Comparison of ENCODE assay signal across 16 cellular contexts in the genomic region with DNA sequence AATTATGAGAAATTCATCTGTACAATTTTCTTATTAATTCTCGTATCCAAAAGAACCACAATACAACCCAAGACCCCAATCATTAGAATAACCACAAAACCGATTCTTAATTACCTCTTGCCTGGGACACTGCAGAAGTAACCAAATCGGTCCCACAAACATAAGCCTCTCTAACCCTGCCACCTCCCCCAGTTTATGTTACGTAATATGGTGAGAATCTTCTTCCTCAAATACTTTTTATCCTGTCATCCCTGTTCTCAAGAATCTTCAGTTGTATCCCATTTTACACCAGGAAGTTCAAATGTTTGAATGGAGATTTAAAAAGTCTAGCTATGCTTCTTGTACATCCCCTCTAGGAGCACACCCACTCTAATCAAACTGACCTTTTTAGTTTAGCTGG.
"Had no signal": no experiment of that assay in that cellular context is flagged by ENCODE, and none has a peak within 500 bp of the region (broad histone marks: within the 10 kb centered on the region; RNA-seq: fewer than 3 reads in every experiment).

No MANE protein-coding gene starts in this region.

- H3K27me3 ChIP-seq: brain microvascular endothelial cell, gastrocnemius medialis, thyroid gland, vagina had no signal

- H3K27ac ChIP-seq: brain microvascular endothelial cell, thyroid gland, vagina had no signal

- H3K4me3 ChIP-seq: gastrocnemius medialis, skin epidermis, thyroid gland, vagina had no signal

- H3K36me3 ChIP-seq: brain microvascular endothelial cell, gastrocnemius medialis, thyroid gland, vagina had no signal

- H3K9me3 ChIP-seq: gastrocnemius medialis, thyroid gland, vagina had no signal

- ATAC-seq: activated CD8-positive, alpha-beta memory T cell treated with anti-CD3 and anti-CD28 coated beads, Interleukin-2, amount 10 ng/mL, durations not matched to agents 7 days and 5 days; activated naive CD4-positive, alpha-beta T cell treated with anti-CD3 and anti-CD28 coated beads, Interleukin-2, amount 50 U/mL, for 72 hours; esophagus mucosa; gastrocnemius medialis had no signal

- DNase-seq: activated CD4-positive, alpha-beta T cell treated with anti-CD3 and anti-CD28 coated beads, Interleukin-2, amount 50 U/mL, for 4 hours; activated CD4-positive, CD25-positive, alpha-beta regulatory T cell treated with anti-CD3 and anti-CD28 coated beads, Interleukin-2, amount 50 U/mL, for 72 hours; activated CD8-positive, alpha-beta memory T cell treated with anti-CD3 and anti-CD28 coated beads, Interleukin-2, amount 10 ng/mL, durations not matched to agents 7 days and 5 days; activated effector memory CD4-positive, alpha-beta T cell treated with Interleukin-2 at 50 U/mL for 16 hours; activated T-cell treated with anti-CD3 and anti-CD28 coated beads, Interleukin-2, amount 50 U/mL, for 24 hours; brain microvascular endothelial cell; dermis blood vessel endothelial cell; gastrocnemius medialis; kidney; naive B cell; posterior cingulate gyrus; thyroid gland had no signal
